In genomic region chr19:45646345-45646698, GRCh38 we compare ENCODE assay signal across 1 cellular context.
TF ChIP-seq lines count a peak whose summit lies in the region.

No MANE protein-coding gene starts in this region.

TF ChIP-seq in HepG2, 621 proteins besides CTCF, POLR2A, EP300 and RAD21:
- TF ChIP-seq REST (IDR thresholded peaks at IDR 0.05; ENCODE audit: borderline replicate concordance in 1 of 2, low read depth in 1 of 2, low read length in 2 of 2) (peak in 1 of 2 experiments; percentile 73; a peak in 2 of 4 replicates), ATF5 (CRISPR knock-in tag; IDR thresholded peaks at IDR 0.05; ENCODE audit: low read depth) (no peak), CHD4 (IDR thresholded peaks at IDR 0.05; ENCODE audit: borderline replicate concordance, low read length) (no peak), ZNF24 (IDR thresholded peaks at IDR 0.05) (peak; percentile 35; the same call in 1 of the 2 replicates)
TF ChIP-seq in HepG2: peak in this region for 2.
